Comparison of ENCODE assay signal across 37 cellular contexts in the genomic region with DNA sequence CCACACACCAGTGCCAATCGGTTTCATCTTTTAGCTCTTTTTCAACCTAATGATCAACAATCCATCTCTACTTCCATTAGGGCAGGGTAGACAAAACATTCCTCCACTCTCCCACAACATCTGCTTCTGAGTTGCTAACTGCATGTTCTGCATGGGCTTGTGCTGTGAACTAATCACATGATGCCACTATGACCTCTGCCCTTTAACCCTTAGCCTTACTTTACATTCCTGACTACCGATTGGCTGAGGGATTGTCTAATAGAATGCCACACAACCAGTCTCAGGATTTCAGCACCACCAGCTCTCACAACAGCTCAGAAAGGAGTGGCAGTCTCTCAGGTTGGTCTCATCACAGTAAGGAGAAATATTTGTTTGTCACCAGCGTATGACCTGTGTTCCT.
"Had no signal": no experiment of that assay in that cellular context is flagged by ENCODE, and none has a peak within 500 bp of the region (broad histone marks: within the 10 kb centered on the region; RNA-seq: fewer than 3 reads in every experiment).

No MANE protein-coding gene starts in this region.

- H3K4me2 ChIP-seq: PC-9 had no signal

- H3K36me3 ChIP-seq: adrenal gland had no signal

- H3K27me3 ChIP-seq: adrenal gland, body of pancreas had no signal

- H3K4me1 Mint-ChIP-seq: activated CD4-positive, alpha-beta T cell treated with anti-CD3 and anti-CD28 coated beads for 36 hours; activated CD4-positive, alpha-beta T cell treated with anti-CD3 and anti-CD28 coated beads, Interleukin-2, amount 10 ng/mL, durations not matched to agents 7 days and 5 days had no signal

- FAIRE-seq: astrocyte, bronchial epithelial cell, RCC 7860 had no signal

- H3K4me3 ChIP-seq: body of pancreas, PC-9 had no signal

- H3K9me3 ChIP-seq: adrenal gland, body of pancreas had no signal

- H2AFZ ChIP-seq: PC-9 had no signal

- H3K27ac Mint-ChIP-seq: activated CD4-positive, alpha-beta T cell treated with anti-CD3 and anti-CD28 coated beads for 36 hours; activated CD4-positive, alpha-beta T cell treated with anti-CD3 and anti-CD28 coated beads, Interleukin-2, amount 10 ng/mL, durations not matched to agents 7 days and 5 days; activated CD8-positive, alpha-beta T cell treated with anti-CD3 and anti-CD28 coated beads, Interleukin-2, amount 10 ng/mL, durations not matched to agents 7 days and 5 days; activated naive CD4-positive, alpha-beta T cell treated with anti-CD3 and anti-CD28 coated beads for 36 hours; activated naive CD4-positive, alpha-beta T cell treated with anti-CD3 and anti-CD28 coated beads, Interleukin-2, amount 50 U/mL, for 72 hours; activated T-helper 1 cell treated with anti-CD3 and anti-CD28 coated beads, Interleukin-12 subunit alpha, Interleukin-12 subunit beta, Interleukin-2, Interleukin-4 antibody, amounts not matched to agents 30 ng/mL and 10 ng/mL and 1 ng/mL, durations not matched to agents 14 hours and 24 hours and 36 hours had no signal

- H3K4me1 ChIP-seq: adrenal gland, body of pancreas had no signal

- H3K27ac ChIP-seq: adrenal gland, body of pancreas, PC-9, RWPE1 had no signal

- H3K27me3 Mint-ChIP-seq: activated CD4-positive, alpha-beta T cell treated with anti-CD3 and anti-CD28 coated beads for 36 hours; activated CD4-positive, alpha-beta T cell treated with anti-CD3 and anti-CD28 coated beads, Interleukin-2, amount 10 ng/mL, durations not matched to agents 7 days and 5 days had no signal

- ATAC-seq: activated CD4-positive, alpha-beta T cell treated with anti-CD3 and anti-CD28 coated beads for 36 hours; activated CD4-positive, CD25-positive, alpha-beta regulatory T cell treated with anti-CD3 and anti-CD28 coated beads, Interleukin-2, amount 50 U/mL, for 24 hours; activated CD8-positive, alpha-beta T cell treated with anti-CD3 and anti-CD28 coated beads, Interleukin-2, amount 10 ng/mL, durations not matched to agents 7 days and 5 days; activated naive CD4-positive, alpha-beta T cell treated with anti-CD3 and anti-CD28 coated beads, Interleukin-2, amount 50 U/mL, for 72 hours; activated T-cell treated with anti-CD3 and anti-CD28 coated beads, Interleukin-2, amount 50 U/mL, for 4 hours; body of pancreas; Right ventricle myocardium inferior had no signal

- H3K4me3 Mint-ChIP-seq: activated CD4-positive, alpha-beta T cell treated with anti-CD3 and anti-CD28 coated beads for 36 hours; activated CD4-positive, alpha-beta T cell treated with anti-CD3 and anti-CD28 coated beads, Interleukin-2, amount 10 ng/mL, durations not matched to agents 7 days and 5 days; activated CD8-positive, alpha-beta T cell treated with anti-CD3 and anti-CD28 coated beads, Interleukin-2, amount 10 ng/mL, durations not matched to agents 7 days and 5 days; activated naive CD4-positive, alpha-beta T cell treated with anti-CD3 and anti-CD28 coated beads for 36 hours; activated T-cell treated with anti-CD3 and anti-CD28 coated beads, Interleukin-2, amount 50 U/mL, for 4 hours; activated T-helper 1 cell treated with anti-CD3 and anti-CD28 coated beads, Interleukin-12 subunit alpha, Interleukin-12 subunit beta, Interleukin-2, Interleukin-4 antibody, amounts not matched to agents 30 ng/mL and 10 ng/mL and 1 ng/mL, durations not matched to agents 14 hours and 24 hours and 36 hours had no signal

- H3K36me3 Mint-ChIP-seq: activated naive CD4-positive, alpha-beta T cell treated with anti-CD3 and anti-CD28 coated beads, Interleukin-2, amount 50 U/mL, for 72 hours had no signal

- DNase-seq: activated CD4-positive, alpha-beta T cell treated with anti-CD3 and anti-CD28 coated beads for 36 hours; activated CD4-positive, alpha-beta T cell treated with anti-CD3 and anti-CD28 coated beads, Interleukin-2, amount 10 ng/mL, durations not matched to agents 7 days and 5 days; activated CD4-positive, alpha-beta T cell treated with anti-CD3 and anti-CD28 coated beads, Interleukin-2, amount 50 U/mL, for 48 hours; activated CD8-positive, alpha-beta T cell treated with anti-CD3 and anti-CD28 coated beads, Interleukin-2, amount 10 ng/mL, durations not matched to agents 7 days and 5 days; activated gamma-delta T cell treated with Interleukin-2 at 50 U/mL for 16 hours; activated naive CD4-positive, alpha-beta T cell treated with anti-CD3 and anti-CD28 coated beads for 36 hours; activated T-cell treated with anti-CD3 and anti-CD28 coated beads for 4 hours; activated T-cell treated with anti-CD3 and anti-CD28 coated beads, Interleukin-2, amount 50 U/mL, for 4 hours; adrenal gland; body of pancreas; caudate nucleus; cerebellar nuclear complex; NCI-H1048; NCI-H1105 treated with DMSO at 0.1 percent for 48 hours; NCI-H1436; NCI-H1694; NCI-H1930; NCI-H2081 treated with DMSO at 0.1 percent for 48 hours; NCI-H226; NCI-H446 treated with DMSO at 0.1 percent for 48 hours; NCI-H524; NCI-H69; NCI-H82; PC-9; SIG-M5; SW 1271; T-helper 1 cell; T-helper 2 cell; T-helper 9 cell had no signal
